8 cellular contexts compared by ENCODE assay signal in the genomic region with DNA sequence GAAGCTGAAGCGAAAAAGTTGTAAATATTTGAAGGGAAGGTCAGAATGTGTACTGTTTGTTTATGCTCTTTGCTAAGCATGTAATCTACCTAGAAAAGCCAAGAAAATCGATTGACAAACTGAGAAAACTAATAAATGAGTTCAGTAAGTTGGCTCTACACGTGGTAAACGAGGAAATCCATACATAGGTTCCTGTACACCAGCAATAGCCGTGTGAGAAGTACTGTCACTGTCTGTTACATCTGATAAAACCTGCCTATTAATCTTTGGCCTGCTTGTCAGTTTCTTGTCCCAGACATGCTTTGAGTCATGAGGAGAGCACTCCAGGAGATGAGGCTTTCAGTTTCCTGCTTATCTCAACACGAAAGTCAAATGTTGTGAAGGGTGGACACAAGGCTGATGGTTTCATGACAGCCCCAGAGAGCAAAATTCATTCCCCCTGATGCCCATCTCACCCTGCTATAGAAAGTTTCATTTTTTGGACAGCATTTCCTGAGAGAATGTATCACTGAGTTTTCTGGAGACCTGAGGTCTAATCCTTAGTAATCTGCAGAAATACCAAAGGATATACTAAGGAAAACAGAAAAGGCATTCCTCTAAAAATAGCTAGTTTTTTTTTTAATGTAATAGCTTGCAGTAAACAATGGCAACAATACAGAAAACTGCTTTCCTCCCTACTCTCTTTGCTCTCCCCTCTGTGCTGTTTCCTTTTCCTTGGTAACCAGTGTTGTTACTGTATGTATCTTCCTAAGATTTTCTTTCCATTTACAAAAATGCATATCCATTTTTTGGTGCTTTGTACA. TPM values are rescaled to one million over a fixed set of nuclear protein-coding genes. Genes with fewer than 3 reads are reported as not detected.
DNase-seq lines count a peak whose midpoint lies in the region; ATAC-seq and TF ChIP-seq lines count a peak whose summit lies in the region.

No MANE protein-coding gene starts in this region.

- 10 to 13% methylated on average over 6 of the region's 6 CpGs for WGBS in body of pancreas, 2 donors
- 63 to 79% methylated on average over 6 of the region's 6 CpGs for WGBS in testis, 2 donors

- H3K4me2 ChIP-seq in osteoblast (ENCODE audit: insufficient read depth, low read length): peak overlapping the region; percentile 67

- no peak overlapping the region for H3K4me3 ChIP-seq in body of pancreas
- H3K4me3 ChIP-seq in osteoblast (ENCODE audit: insufficient read depth, low read length): no peak overlapping the region
- no peak overlapping the region for H3K4me3 ChIP-seq in testis

- H3K4me1 ChIP-seq in body of pancreas (peaks cover 25% of the 10 kb centered on the region), osteoblast (ENCODE audit: insufficient read depth, low read length) (peaks cover 6% of the 10 kb centered on the region), testis (peaks cover 26% of the 10 kb centered on the region)

- no peak for DNase-seq in body of pancreas
- DNase-seq in osteoblast (ENCODE audit: insufficient read length, low spot score, missing footprints): peak; percentile 52
- DNase-seq in occipital lobe (lab: John Stamatoyannopoulos, UW): no peak
- no peak for DNase-seq in anterior cingulate cortex (lab: John Stamatoyannopoulos, UW)
- DNase-seq in testis: no peak
- DNase-seq in midbrain (lab: John Stamatoyannopoulos, UW): no peak

- TF ChIP-seq CTCF in body of pancreas (IDR thresholded peaks at IDR 0.05) (no peak), osteoblast (IDR thresholded peaks at IDR 0.05; ENCODE audit: extremely low read depth, low read depth, low read length) (no peak), testis (IDR thresholded peaks at IDR 0.05) (no peak)

- peaks cover 38% of the 10 kb centered on the region for H4K20me1 ChIP-seq in osteoblast (ENCODE audit: insufficient read depth, low read length)

- intact Hi-C loops in body of pancreas (cut with DNase I): no loop called here
- intact Hi-C loops in testis (cut with DNase I; ENCODE audit: low total_unique reads): no loop called here

- peaks cover 83% of the 10 kb centered on the region for H3K79me2 ChIP-seq in osteoblast (ENCODE audit: insufficient read depth, low read length)

- H2AFZ ChIP-seq in osteoblast (ENCODE audit: low read length): no peak overlapping the region

- H3K9me3 ChIP-seq in body of pancreas: no peaks in the 10 kb centered on the region
- H3K9me3 ChIP-seq in osteoblast (ENCODE audit: low read depth, low read length): no peaks in the 10 kb centered on the region
- H3K9me3 ChIP-seq in testis: no peaks in the 10 kb centered on the region

- TF ChIP-seq POLR2A in body of pancreas (IDR thresholded peaks at IDR 0.05): no peak
- TF ChIP-seq POLR2A in testis (IDR thresholded peaks at IDR 0.05): no peak

- H3K36me3 ChIP-seq in body of pancreas (replicated peaks in 1 of 2; ENCODE audit: insufficient read depth in 1 of 2, low read depth in 2 of 2): no peaks in the 10 kb centered on the region
- no peaks in the 10 kb centered on the region for H3K36me3 ChIP-seq in osteoblast (ENCODE audit: insufficient read depth, low read length)
- H3K36me3 ChIP-seq in testis (ENCODE audit: low read depth, missing control alignments): no peaks in the 10 kb centered on the region

- H3K27ac ChIP-seq in body of pancreas (no peak overlapping the region), osteoblast (ENCODE audit: low read depth, low read length) (peak overlapping the region; percentile 26), testis (no peak overlapping the region)

- H3K27me3 ChIP-seq in body of pancreas (no peaks in the 10 kb centered on the region), osteoblast (ENCODE audit: insufficient read depth, low read length) (no peaks in the 10 kb centered on the region), testis (no peaks in the 10 kb centered on the region)

- peak; percentile 67 for ATAC-seq in GM19351 (IDR thresholded peaks at IDR 0.05; ENCODE audit: unreplicated experiment)
- peak; percentile 68 for ATAC-seq in HG03139 (IDR thresholded peaks at IDR 0.05; ENCODE audit: unreplicated experiment)
- peak; percentile 12 for ATAC-seq in body of pancreas

RNA-seq across cellular contexts. Expression of gene BMPR1A, which starts 18.8 kb away (rescaled TPM):
- total RNA-seq in body of pancreas (10 to 100 TPM in 1 of 2 donors, 1 to 10 TPM in 1; 9.9 to 12.2 TPM), osteoblast (71.7 and 73.7 TPM in 2 replicates), occipital lobe (64.6 TPM), testis (10 to 100 TPM; 42.6 to 51.1 TPM)
- polyA plus RNA-seq in testis (ENCODE audit: insufficient read depth, low read depth, low replicate concordance): 19.5 TPM

Comparison
In these comparisons a context has a peak if more than half of its experiments do, and no peak if none do; other contexts are left out.
1. ATAC-seq: peak in every context shown above with its lines; median percentile 68 in HG03139; 67 in GM19351; 12 in body of pancreas.